In the genomic region with DNA sequence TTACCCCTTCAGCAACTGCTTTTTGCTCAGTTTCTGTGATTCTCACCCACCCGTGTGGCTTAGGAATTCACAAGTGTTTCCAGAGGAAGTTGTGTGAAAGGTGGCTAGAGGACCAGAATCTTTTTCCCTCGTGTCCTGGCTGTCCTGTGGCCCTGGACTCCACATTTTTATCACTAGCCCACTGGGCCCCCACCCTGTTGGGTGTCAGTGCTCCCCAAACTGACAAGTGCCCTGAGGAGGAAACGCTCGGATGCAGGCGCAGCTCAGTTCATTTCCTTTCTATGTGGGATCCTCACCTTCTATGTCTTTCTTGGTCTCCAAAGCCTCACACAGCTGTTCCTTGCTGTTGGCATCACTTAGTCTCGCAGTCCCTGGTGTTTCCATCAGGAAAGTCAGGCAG, we compare ENCODE assay signal across 18 cellular contexts.
DNase-seq lines count a peak whose midpoint lies in the region; TF ChIP-seq lines count a peak whose summit lies in the region.
"Had no signal": no experiment of that assay in that cellular context is flagged by ENCODE, and none has a peak within 500 bp of the region (broad histone marks: within the 10 kb centered on the region; RNA-seq: fewer than 3 reads in every experiment).

No MANE protein-coding gene starts in this region.

- H3K9ac ChIP-seq in neural progenitor cell: no peak overlapping the region
- no peak overlapping the region for H3K9ac ChIP-seq in trophoblast cell (ENCODE audit: low read length)

- H3K4me2 ChIP-seq in neural progenitor cell (no peak overlapping the region), trophoblast cell (ENCODE audit: low read length) (no peak overlapping the region)

- H3F3A ChIP-seq in neural progenitor cell (ENCODE audit: low read depth): no peaks in the 10 kb centered on the region

- H3K4me1 Mint-ChIP-seq in neural progenitor cell: peaks cover 4% of the 10 kb centered on the region

- H3K18ac ChIP-seq in trophoblast cell (ENCODE audit: low read length): no peak overlapping the region

- H3K4me3 Mint-ChIP-seq in neural progenitor cell: no peak overlapping the region
- H3K4me3 Mint-ChIP-seq: HFFc6 had no signal

- H2BK5ac ChIP-seq in trophoblast cell (ENCODE audit: low read depth, low read length, poor library complexity): no peak overlapping the region

- H3K36me3 Mint-ChIP-seq in neural progenitor cell: no peaks in the 10 kb centered on the region

- no peak overlapping the region for H2BK120ac ChIP-seq in trophoblast cell (ENCODE audit: insufficient read depth, low read length, poor library complexity)

- H3K4me1 ChIP-seq in neural progenitor cell (no peaks in the 10 kb centered on the region), trophoblast cell (ENCODE audit: control insufficient read depth in 1 of 2, insufficient read depth in 2 of 2, low read length in 2 of 2) (peaks cover 3 to 6% of the 10 kb centered on the region in 2 experiments)

- peaks cover 8% of the 10 kb centered on the region for H3K27me3 Mint-ChIP-seq in neural progenitor cell (ENCODE audit: insufficient read depth, low read depth)

- WGBS in trophoblast cell (ENCODE audit: extremely low coverage, insufficient coverage, insufficient read length): no CpG with 5 or more reads among the region's 6 CpGs

- no peak overlapping the region for H4K12ac ChIP-seq in trophoblast cell (ENCODE audit: low read depth, low read length)

- no peak overlapping the region for H2AK5ac ChIP-seq in trophoblast cell (ENCODE audit: low read length)

- no peaks in the 10 kb centered on the region for H3K79me1 ChIP-seq in trophoblast cell (ENCODE audit: low read length)

- H2AFZ ChIP-seq in neural progenitor cell (replicated peaks) (no peak overlapping the region), trophoblast cell (ENCODE audit: insufficient read depth, low read length, poor library complexity) (no peak overlapping the region)

- no peak overlapping the region for H3K14ac ChIP-seq in trophoblast cell (ENCODE audit: low read length)

- H3K27me3 ChIP-seq in neural progenitor cell: peaks cover 51% of the 10 kb centered on the region
- H3K27me3 ChIP-seq in trophoblast cell (ENCODE audit: insufficient read depth, low read length): no peaks in the 10 kb centered on the region

- H3K23ac ChIP-seq in trophoblast cell (ENCODE audit: low read length): no peak overlapping the region

- H3K9me3 ChIP-seq in neural progenitor cell (ENCODE audit: low read depth) (no peaks in the 10 kb centered on the region), trophoblast cell (ENCODE audit: insufficient read depth, low read depth, low read length) (peaks cover 2% of the 10 kb centered on the region)

- H4K91ac ChIP-seq in trophoblast cell (ENCODE audit: low read depth, low read length): no peak overlapping the region

- H3K9me3 Mint-ChIP-seq in neural progenitor cell: no peaks in the 10 kb centered on the region

- H4K20me1 ChIP-seq in neural progenitor cell (ENCODE audit: low read depth): no peaks in the 10 kb centered on the region

- no peak overlapping the region for H2BK12ac ChIP-seq in trophoblast cell (ENCODE audit: low read length)

- H3K4me3 ChIP-seq in neural progenitor cell (no peak overlapping the region), trophoblast cell (ENCODE audit: low read depth, low read length) (no peak overlapping the region)

- no peak overlapping the region for H4K8ac ChIP-seq in trophoblast cell (ENCODE audit: low read depth, low read length)

- no peaks in the 10 kb centered on the region for H3K36me3 ChIP-seq in neural progenitor cell
- H3K36me3 ChIP-seq in trophoblast cell (ENCODE audit: control insufficient read depth in 1 of 2, insufficient read depth in 2 of 2, low read length in 2 of 2): no peaks in the 10 kb centered on the region

- H3K27ac Mint-ChIP-seq in neural progenitor cell: peak overlapping the region; percentile 24
- H3K27ac Mint-ChIP-seq: HFFc6 had no signal

- H3K27ac ChIP-seq in neural progenitor cell (no peak overlapping the region), trophoblast cell (ENCODE audit: low read depth, low read length) (no peak overlapping the region)

- no peaks in the 10 kb centered on the region for H3K79me2 ChIP-seq in neural progenitor cell (ENCODE audit: low read depth)
- H3K79me2 ChIP-seq in trophoblast cell (ENCODE audit: control insufficient read depth, insufficient read depth, low read length, poor library complexity): no peaks in the 10 kb centered on the region

- peak; percentile 0 for DNase-seq in activated CD4-positive, alpha-beta T cell treated with anti-CD3 and anti-CD28 coated beads for 48 hours
- DNase-seq in activated CD4-positive, alpha-beta T cell treated with anti-CD3 and anti-CD28 coated beads, Interleukin-2, amount 50 U/mL, for 4 hours: no peak
- DNase-seq in stimulated activated CD4-positive, alpha-beta T cell treated with anti-CD3 and anti-CD28 coated beads, Interleukin-4, amount 100 ng/mL, for 24 hours: peak; percentile 0
- no peak for DNase-seq in stimulated activated CD4-positive, alpha-beta T cell treated with anti-CD3 and anti-CD28 coated beads, Interleukin-4, amount 100 ng/mL, for 4 hours
- DNase-seq in neural progenitor cell (ENCODE audit: low spot score) (no peak), iPS-NIHi11 (ENCODE audit: low spot score) (no peak), HUDEP-2 (lab: John Stamatoyannopoulos, UW; ENCODE audit: unreplicated experiment in 76 of 76) (no peak), trophoblast cell (no peak)
- DNase-seq: 8988T, C1 segment of cervical spinal cord, EL, HFFc6, KG1, NCI-H1048, NCI-H146, NCI-H2227 treated with DMSO at 0.1 percent for 48 hours, NCI-H526 treated with DMSO at 0.1 percent for 48 hours, OCI-M1 had no signal

- no peak overlapping the region for H3K4ac ChIP-seq in trophoblast cell (ENCODE audit: low read depth, low read length)

- TF ChIP-seq CTCF in neural progenitor cell (IDR thresholded peaks at IDR 0.05): no peak

Comparison
In these comparisons a context has a peak if more than half of its experiments do, and no peak if none do; other contexts are left out.
1. DNase-seq: peak in activated CD4-positive, alpha-beta T cell treated with anti-CD3 and anti-CD28 coated beads for 48 hours (single experiment) and stimulated activated CD4-positive, alpha-beta T cell treated with anti-CD3 and anti-CD28 coated beads, Interleukin-4, amount 100 ng/mL, for 24 hours (single experiment); none in activated CD4-positive, alpha-beta T cell treated with anti-CD3 and anti-CD28 coated beads, Interleukin-2, amount 50 U/mL, for 4 hours (0 of 2), stimulated activated CD4-positive, alpha-beta T cell treated with anti-CD3 and anti-CD28 coated beads, Interleukin-4, amount 100 ng/mL, for 4 hours (0 of 2), neural progenitor cell (single experiment), iPS-NIHi11 (single experiment), HUDEP-2 (0 of 76) and trophoblast cell (0 of 2).